ENCODE assay signal across 17 cellular contexts in genomic region chr9:7266911-7267555, GRCh38.
DNase-seq lines count a peak whose midpoint lies in the region; ATAC-seq and TF ChIP-seq lines count a peak whose summit lies in the region.
"Had no signal": no experiment of that assay in that cellular context is flagged by ENCODE, and none has a peak within 500 bp of the region (broad histone marks: within the 10 kb centered on the region; RNA-seq: fewer than 3 reads in every experiment).

No MANE protein-coding gene starts in this region.

- no peak overlapping the region for H2AFZ ChIP-seq in mammary epithelial cell (ENCODE audit: low read depth, low read length)

- TF ChIP-seq CTCF in mammary epithelial cell (conservative IDR thresholded peaks at IDR 0.05 in 1 of 2, IDR thresholded peaks at IDR 0.05 in 1 of 2; ENCODE audit: extremely low read depth in 1 of 2, insufficient read depth in 1 of 2, low read depth in 1 of 2, low read length in 2 of 2) (no peak), GM10266 (IDR thresholded peaks at IDR 0.05; ENCODE audit: control insufficient read depth, insufficient read depth, low read depth, missing control alignments) (no peak)

- no peak for ATAC-seq in SK-N-SH treated with all-trans-retinoic acid at 6 μM for 48 hours
- ATAC-seq: effector memory CD8-positive, alpha-beta T cell; GM12878; lower lobe of right lung had no signal

- no peak overlapping the region for H3K4me2 ChIP-seq in mammary epithelial cell (ENCODE audit: insufficient read depth, low read depth, low read length)

- no TSS peak for BruUV-seq in mammary epithelial cell (replicated peaks; lab: Mats Ljungman, UMichigan)

- peaks cover 8% of the 10 kb centered on the region for H3K27me3 ChIP-seq in mammary epithelial cell (ENCODE audit: insufficient read depth, low read length)
- H3K27me3 ChIP-seq: ascending aorta, MG63 had no signal

- CTCF ChIA-PET in mammary epithelial cell (lab: Charles Lee; ENCODE audit: low non-redundant PET): interaction anchor here (0.7 kb wide), 1 partner anchor 33 kb away, joined by 4 read pairs; no protein-coding TSS in a partner anchor

- intact Hi-C loops in mammary epithelial cell (cut with micrococcal nuclease): no loop called here

- H3K27ac ChIP-seq in mammary epithelial cell (ENCODE audit: insufficient read depth, low read depth, low read length): no peak overlapping the region
- H3K27ac ChIP-seq: ascending aorta, lower lobe of right lung had no signal

- H3K36me3 ChIP-seq in mammary epithelial cell (ENCODE audit: insufficient read depth, low read length): no peaks in the 10 kb centered on the region
- H3K36me3 ChIP-seq: ascending aorta, lower lobe of right lung, MG63 had no signal

- 49% methylated on average over 14 of the region's 14 CpGs for WGBS in mammary epithelial cell (ENCODE audit: low coverage, missing lambda C conversion rate)

- H3K9ac ChIP-seq in mammary epithelial cell (ENCODE audit: insufficient read depth, low read length): no peak overlapping the region

- H3K9me3 ChIP-seq in mammary epithelial cell (replicated peaks; ENCODE audit: insufficient read depth, low read length): no peaks in the 10 kb centered on the region
- H3K9me3 ChIP-seq: ascending aorta, lower lobe of right lung, MG63 had no signal

- no peaks in the 10 kb centered on the region for H3K4me1 ChIP-seq in mammary epithelial cell (ENCODE audit: insufficient read depth, low read length)
- H3K4me1 ChIP-seq: ascending aorta, lower lobe of right lung had no signal

- no peaks in the 10 kb centered on the region for H3K79me2 ChIP-seq in mammary epithelial cell (ENCODE audit: insufficient read depth, low read length)

- dilution Hi-C loops in mammary epithelial cell (cut with HindIII; ENCODE audit: low sequenced_read_pairs): no loop called here

- H4K20me1 ChIP-seq in mammary epithelial cell (ENCODE audit: insufficient read depth, low read length): no peaks in the 10 kb centered on the region

- DNase-seq in DMS153 (lab: John Stamatoyannopoulos, UW) (peak; percentile 71), NCI-H2107 treated with DMSO at 0.1 percent for 48 hours (lab: John Stamatoyannopoulos, UW; ENCODE audit: unreplicated experiment) (peak; percentile 69), astrocyte of the hippocampus (ENCODE audit: low read depth, low spot score) (peak; percentile 28), midbrain (lab: John Stamatoyannopoulos, UW) (peak; percentile 8), D341Med (ENCODE audit: low spot score) (no peak), mammary epithelial cell (no peak), GM10266 (ENCODE audit: extremely low spot score) (no peak)
- DNase-seq: ACHN; activated T-cell treated with anti-CD3 and anti-CD28 coated beads, Interleukin-2, amount 50 U/mL, for 48 hours; effector memory CD8-positive, alpha-beta T cell; GOT3; lower lobe of right lung; MG63; T-helper 1 cell had no signal

- in situ Hi-C loops in mammary epithelial cell (cut with MboI; ENCODE audit: low sequenced_read_pairs in 2 of 2): no loop called here

- no peak overlapping the region for H3K4me3 ChIP-seq in mammary epithelial cell (replicated peaks in 1 of 3; ENCODE audit: insufficient read depth in 1 of 3, low read depth in 2 of 3, low read length in 3 of 3)
- H3K4me3 ChIP-seq: ascending aorta, GM12878, lower lobe of right lung, MG63 had no signal

TF ChIP-seq in SK-N-SH treated with all-trans-retinoic acid at 6 μM for 48 hours, 23 proteins besides CTCF, POLR2A, EP300 and RAD21:
- TF ChIP-seq CSRNP3 (CRISPR knock-in tag; IDR thresholded peaks at IDR 0.05): no peak
- TF ChIP-seq ARNTL (CRISPR knock-in tag; IDR thresholded peaks at IDR 0.05; ENCODE audit: borderline replicate concordance, low read depth): no peak
- no peak for TF ChIP-seq TCF4 (CRISPR knock-in tag; IDR thresholded peaks at IDR 0.05; ENCODE audit: borderline replicate concordance)
- TF ChIP-seq TSHZ2 (CRISPR knock-in tag; IDR thresholded peaks at IDR 0.05): no peak
- TF ChIP-seq ESRRG (CRISPR knock-in tag; IDR thresholded peaks at IDR 0.05): no peak

Comparison
In these comparisons a context has a peak if more than half of its experiments do, and no peak if none do; other contexts are left out.
1. DNase-seq: peak in DMS153 (single experiment), NCI-H2107 treated with DMSO at 0.1 percent for 48 hours (single experiment), astrocyte of the hippocampus (single experiment) and midbrain (single experiment); none in D341Med (single experiment), mammary epithelial cell (single experiment) and GM10266 (single experiment).